In genomic region chr5:169494383-169495251, GRCh38 we compare ENCODE assay signal across 23 cellular contexts.
DNase-seq lines count a peak whose midpoint lies in the region; ATAC-seq, FAIRE-seq and TF ChIP-seq lines count a peak whose summit lies in the region.
"Had no signal": no experiment of that assay in that cellular context is flagged by ENCODE, and none has a peak within 500 bp of the region (broad histone marks: within the 10 kb centered on the region; RNA-seq: fewer than 3 reads in every experiment).

No MANE protein-coding gene starts in this region.

- intact Hi-C loops in K562 (cut with micrococcal nuclease): no loop called here

- H4K20me1 ChIP-seq in K562 (replicated peaks; ENCODE audit: control insufficient read depth, insufficient read depth, low read length): no peaks in the 10 kb centered on the region
- H4K20me1 ChIP-seq in osteoblast (ENCODE audit: insufficient read depth, low read length): no peaks in the 10 kb centered on the region
- no peaks in the 10 kb centered on the region for H4K20me1 ChIP-seq in smooth muscle cell (ENCODE audit: low read depth)

- TF ChIP-seq CTCF in K562 (IDR thresholded peaks at IDR 0.05 in 2 of 3, conservative IDR thresholded peaks at IDR 0.05 in 1 of 3; ENCODE audit: insufficient read depth in 2 of 3, low read depth in 1 of 3, low read length in 3 of 3): no peak
- no peak for TF ChIP-seq CTCF in osteoblast (IDR thresholded peaks at IDR 0.05; ENCODE audit: extremely low read depth, low read depth, low read length)
- no peak for TF ChIP-seq CTCF in smooth muscle cell (IDR thresholded peaks at IDR 0.05; ENCODE audit: borderline replicate concordance, insufficient read depth, poor library complexity, severe bottlenecking)

- CTCF ChIA-PET in K562 (lab: Yijun Ruan, JAX; ENCODE audit: low intra/inter-chr PET ratio) (no interaction called here), HEK293T (lab: Yijun Ruan, JAX) (interaction anchor here (0.5 to 0.6 kb wide), 3 partner anchors 17 to 640 kb away, joined by 3 read pairs; no protein-coding TSS in a partner anchor)

- BruUV-seq in K562 (replicated peaks; lab: Mats Ljungman, UMichigan): no TSS peak

- H3K9me1 ChIP-seq in K562 (ENCODE audit: control insufficient read depth, insufficient read depth, low read length): no peaks in the 10 kb centered on the region

- POLR2A ChIA-PET in K562 (lab: Yijun Ruan, JAX) (interaction anchor here (0.5 kb wide), 1 partner anchor 9 kb away, joined by 4 read pairs; no protein-coding TSS in a partner anchor), HEK293T (lab: Yijun Ruan, JAX) (no interaction called here)

- DNase-seq in GM03348 (ENCODE audit: low spot score): peak; percentile 37
- DNase-seq in M059J (ENCODE audit: low read depth): peak; percentile 5
- DNase-seq in K562 (ENCODE audit: extremely low read depth in 1 of 4, low spot score in 3 of 4): no peak
- DNase-seq in osteoblast (ENCODE audit: insufficient read length, low spot score, missing footprints): peak; percentile 68
- DNase-seq in HPDE6-E6E7 (ENCODE audit: extremely low spot score): no peak
- DNase-seq in HEK293T (ENCODE audit: extremely low spot score): no peak
- no peak for DNase-seq in smooth muscle cell (lab: John Stamatoyannopoulos, UW; ENCODE audit: unreplicated experiment)
- DNase-seq: activated CD4-positive, alpha-beta T cell treated with anti-CD3 and anti-CD28 coated beads for 1 hour; activated CD8-positive, alpha-beta T cell treated with anti-CD3 and anti-CD28 coated beads for 36 hours; activated naive CD4-positive, alpha-beta T cell treated with anti-CD3 and anti-CD28 coated beads for 36 hours; brain microvascular endothelial cell; cerebellar nuclear complex; DMS79 treated with DMSO at 0.1 percent for 48 hours; GDM1; hippocampal formation; mammary epithelial cell; NCI-H1048; RPMI8226; stimulated activated CD4-positive, alpha-beta T cell treated with anti-CD3 and anti-CD28 coated beads, Interleukin-1b, Interleukin-23, amount 100 ng/mL, for 48 hours; stimulated activated naive CD8-positive, alpha-beta T cell treated with anti-CD3 and anti-CD28 coated beads, Interleukin-15, amount 100 ng/mL, for 72 hours; T-helper 2 cell had no signal

- H3K79me2 ChIP-seq in K562 (ENCODE audit: control insufficient read depth, insufficient read depth, low read length): no peaks in the 10 kb centered on the region
- no peaks in the 10 kb centered on the region for H3K79me2 ChIP-seq in osteoblast (ENCODE audit: insufficient read depth, low read length)
- H3K79me2 ChIP-seq in smooth muscle cell (ENCODE audit: low read depth): no peaks in the 10 kb centered on the region

- H3K9me3 ChIP-seq in K562 (replicated peaks; ENCODE audit: control insufficient read depth, insufficient read depth, low read depth, low read length) (no peaks in the 10 kb centered on the region), osteoblast (ENCODE audit: low read depth, low read length) (no peaks in the 10 kb centered on the region), smooth muscle cell (replicated peaks; ENCODE audit: low read depth) (no peaks in the 10 kb centered on the region)
- H3K9me3 ChIP-seq: esophagus muscularis mucosa, gastroesophageal sphincter had no signal

- no peak for TF ChIP-seq POLR2A in K562 (conservative IDR thresholded peaks at IDR 0.05)

- in situ Hi-C loops in K562 (cut with MboI): no loop called here

- WGBS in K562 (ENCODE audit: insufficient coverage, low coverage, missing lambda C conversion rate): 0% methylated on average over 4 of the region's 4 CpGs
- WGBS in smooth muscle cell (ENCODE audit: low lambda C conversion rate): 50% methylated on average over 4 of the region's 4 CpGs

- H3K4me2 ChIP-seq in K562 (ENCODE audit: insufficient read depth, low read length) (no peak overlapping the region), osteoblast (ENCODE audit: insufficient read depth, low read length) (peak overlapping the region; percentile 7), smooth muscle cell (no peak overlapping the region)

- no peak overlapping the region for H3K27ac ChIP-seq in K562 (ENCODE audit: extremely low read depth, low read depth, low read length)
- no peak overlapping the region for H3K27ac ChIP-seq in osteoblast (ENCODE audit: low read depth, low read length)
- H3K27ac ChIP-seq in smooth muscle cell (ENCODE audit: low read depth): no peak overlapping the region
- H3K27ac ChIP-seq: brain microvascular endothelial cell, gastroesophageal sphincter had no signal

- H3F3A ChIP-seq in smooth muscle cell (ENCODE audit: low read depth): no peaks in the 10 kb centered on the region

- no peak for FAIRE-seq in K562 (lab: Jason Lieb, UNC)

- H3K36me3 ChIP-seq in K562 (ENCODE audit: control insufficient read depth, insufficient read depth, low read length): no peaks in the 10 kb centered on the region
- no peaks in the 10 kb centered on the region for H3K36me3 ChIP-seq in osteoblast (ENCODE audit: insufficient read depth, low read length)
- H3K36me3 ChIP-seq in smooth muscle cell (ENCODE audit: low read depth): no peaks in the 10 kb centered on the region
- H3K36me3 ChIP-seq: brain microvascular endothelial cell, esophagus muscularis mucosa, gastroesophageal sphincter had no signal

- H3K27me3 ChIP-seq in K562 (ENCODE audit: control insufficient read depth in 2 of 2, insufficient read depth in 2 of 2, low read length in 2 of 2): no peaks in the 10 kb centered on the region
- H3K27me3 ChIP-seq in osteoblast (ENCODE audit: insufficient read depth, low read length): no peaks in the 10 kb centered on the region
- H3K27me3 ChIP-seq in smooth muscle cell (ENCODE audit: low read depth): no peaks in the 10 kb centered on the region
- H3K27me3 ChIP-seq: brain microvascular endothelial cell, esophagus muscularis mucosa, gastroesophageal sphincter had no signal

- H3K9ac ChIP-seq in K562 (ENCODE audit: insufficient read depth in 1 of 2, low read depth in 2 of 2, low read length in 2 of 2) (no peak overlapping the region), smooth muscle cell (ENCODE audit: low read depth) (no peak overlapping the region)

- TF ChIP-seq RAD21 in K562 (CRISPR knock-in tag; conservative IDR thresholded peaks at IDR 0.05 in 1 of 2, IDR thresholded peaks at IDR 0.05 in 1 of 2): no peak

- no peak overlapping the region for H3K4me3 ChIP-seq in K562
- H3K4me3 ChIP-seq in osteoblast (ENCODE audit: insufficient read depth, low read length): no peak overlapping the region
- H3K4me3 ChIP-seq in smooth muscle cell: no peak overlapping the region
- H3K4me3 ChIP-seq: esophagus muscularis mucosa, gastroesophageal sphincter had no signal

- H3K4me1 ChIP-seq in K562 (replicated peaks in 1 of 2; ENCODE audit: control insufficient read depth in 2 of 2, insufficient read depth in 2 of 2, low read length in 2 of 2) (no peaks in the 10 kb centered on the region), osteoblast (ENCODE audit: insufficient read depth, low read length) (peaks cover 6% of the 10 kb centered on the region), smooth muscle cell (ENCODE audit: low read depth) (no peaks in the 10 kb centered on the region)

- H2AFZ ChIP-seq in K562 (ENCODE audit: low read depth, low read length): no peak overlapping the region
- H2AFZ ChIP-seq in osteoblast (ENCODE audit: low read length): no peak overlapping the region
- no peak overlapping the region for H2AFZ ChIP-seq in smooth muscle cell (ENCODE audit: low read depth)

- no peak for ATAC-seq in K562
- ATAC-seq: activated CD8-positive, alpha-beta T cell treated with anti-CD3 and anti-CD28 coated beads for 36 hours; gastroesophageal sphincter; stimulated activated naive CD8-positive, alpha-beta T cell treated with anti-CD3 and anti-CD28 coated beads, Interleukin-15, amount 100 ng/mL, for 72 hours had no signal

- no peak for TF ChIP-seq EP300 in K562 (IDR thresholded peaks at IDR 0.05; ENCODE audit: low read length)

TF ChIP-seq in K562, 482 proteins besides CTCF, POLR2A, EP300 and RAD21:
- TF ChIP-seq, protein P1, sequence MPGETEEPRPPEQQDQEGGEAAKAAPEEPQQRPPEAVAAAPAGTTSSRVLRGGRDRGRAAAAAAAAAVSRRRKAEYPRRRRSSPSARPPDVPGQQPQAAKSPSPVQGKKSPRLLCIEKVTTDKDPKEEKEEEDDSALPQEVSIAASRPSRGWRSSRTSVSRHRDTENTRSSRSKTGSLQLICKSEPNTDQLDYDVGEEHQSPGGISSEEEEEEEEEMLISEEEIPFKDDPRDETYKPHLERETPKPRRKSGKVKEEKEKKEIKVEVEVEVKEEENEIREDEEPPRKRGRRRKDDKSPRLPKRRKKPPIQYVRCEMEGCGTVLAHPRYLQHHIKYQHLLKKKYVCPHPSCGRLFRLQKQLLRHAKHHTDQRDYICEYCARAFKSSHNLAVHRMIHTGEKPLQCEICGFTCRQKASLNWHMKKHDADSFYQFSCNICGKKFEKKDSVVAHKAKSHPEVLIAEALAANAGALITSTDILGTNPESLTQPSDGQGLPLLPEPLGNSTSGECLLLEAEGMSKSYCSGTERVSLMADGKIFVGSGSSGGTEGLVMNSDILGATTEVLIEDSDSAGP (CRISPR knock-in tag; IDR thresholded peaks at IDR 0.05): no peak
- no peak for TF ChIP-seq SRSF3 (IDR thresholded peaks at IDR 0.05; ENCODE audit: insufficient read depth, low read length)
- no peak for TF ChIP-seq CXXC5 (CRISPR knock-in tag; IDR thresholded peaks at IDR 0.05)
- peak; percentile 31; the same call in 1 of the 2 replicates for TF ChIP-seq SPI1 (IDR thresholded peaks at IDR 0.05; ENCODE audit: borderline replicate concordance, low read depth, low read length)

TF ChIP-seq in HEK293T, 16 proteins besides CTCF, POLR2A, EP300 and RAD21:
- TF ChIP-seq, protein P2, sequence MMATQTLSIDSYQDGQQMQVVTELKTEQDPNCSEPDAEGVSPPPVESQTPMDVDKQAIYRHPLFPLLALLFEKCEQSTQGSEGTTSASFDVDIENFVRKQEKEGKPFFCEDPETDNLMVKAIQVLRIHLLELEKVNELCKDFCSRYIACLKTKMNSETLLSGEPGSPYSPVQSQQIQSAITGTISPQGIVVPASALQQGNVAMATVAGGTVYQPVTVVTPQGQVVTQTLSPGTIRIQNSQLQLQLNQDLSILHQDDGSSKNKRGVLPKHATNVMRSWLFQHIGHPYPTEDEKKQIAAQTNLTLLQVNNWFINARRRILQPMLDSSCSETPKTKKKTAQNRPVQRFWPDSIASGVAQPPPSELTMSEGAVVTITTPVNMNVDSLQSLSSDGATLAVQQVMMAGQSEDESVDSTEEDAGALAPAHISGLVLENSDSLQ (IDR thresholded peaks at IDR 0.05): no peak
- TF ChIP-seq FOXK2 (IDR thresholded peaks at IDR 0.05) (no peak), SUZ12 (IDR thresholded peaks at IDR 0.05) (no peak), LEF1 (IDR thresholded peaks at IDR 0.05; ENCODE audit: borderline replicate concordance) (no peak), FOXM1 (IDR thresholded peaks at IDR 0.05; ENCODE audit: borderline replicate concordance) (no peak), ARNT (IDR thresholded peaks at IDR 0.05) (no peak), CTBP1 (IDR thresholded peaks at IDR 0.05; ENCODE audit: borderline replicate concordance) (no peak)

Comparison
In these comparisons a context has a peak if more than half of its experiments do, and no peak if none do; other contexts are left out.
1. DNase-seq: peak in GM03348 (single experiment), M059J (single experiment) and osteoblast (single experiment); none in K562 (0 of 4), HPDE6-E6E7 (single experiment), HEK293T (single experiment) and smooth muscle cell (single experiment).